ENCODE assay signal across 14 cellular contexts in genomic region chr17:47252209-47252608, GRCh38. TPM values are rescaled to one million over a fixed set of nuclear protein-coding genes. Genes with fewer than 3 reads are reported as not detected.
DNase-seq lines count a peak whose midpoint lies in the region; ATAC-seq and TF ChIP-seq lines count a peak whose summit lies in the region.
"Had no signal": no experiment of that assay in that cellular context is flagged by ENCODE, and none has a peak within 500 bp of the region (broad histone marks: within the 10 kb centered on the region; RNA-seq: fewer than 3 reads in every experiment).

No MANE protein-coding gene starts in this region.

- no peak overlapping the region for H3K4me3 ChIP-seq in right atrium auricular region
- no peak overlapping the region for H3K4me3 ChIP-seq in MM.1S (ENCODE audit: low read length)
- H3K4me3 ChIP-seq: SJCRH30 had no signal

- H3K27ac ChIP-seq in right atrium auricular region (no peak overlapping the region), MM.1S (ENCODE audit: low read length) (no peak overlapping the region)
- H3K27ac ChIP-seq: SJCRH30 had no signal

- intact Hi-C loops in left ventricle myocardium superior (cut with micrococcal nuclease) = no loop called here
- intact Hi-C loops in activated T-helper 2 cell treated with anti-CD3 and anti-CD28 coated beads, Interferon-gamma antibody, Interleukin-2, Interleukin-4, amounts not matched to agents 10 μg/mL and 5 μg/mL and 100 μg/mL, durations not matched to agents 14 hours and 24 hours and 36 hours (cut with micrococcal nuclease) = no loop called here

- H3K4me2 ChIP-seq in MM.1S (ENCODE audit: low read depth, low read length) = no peak overlapping the region

- no peak for TF ChIP-seq CTCF in right atrium auricular region (IDR thresholded peaks at IDR 0.05)
- TF ChIP-seq CTCF in mesothelial cell of epicardium (IDR thresholded peaks at IDR 0.05; ENCODE audit: unreplicated experiment) = no peak
- no peak for TF ChIP-seq CTCF in MM.1S (IDR thresholded peaks at IDR 0.05; ENCODE audit: low read length)

- no peaks in the 10 kb centered on the region for H3K9me3 Mint-ChIP-seq in activated T-helper 2 cell treated with anti-CD3 and anti-CD28 coated beads, Interferon-gamma antibody, Interleukin-2, Interleukin-4, amounts not matched to agents 10 μg/mL and 5 μg/mL and 100 μg/mL, durations not matched to agents 14 hours and 24 hours and 36 hours
- no peaks in the 10 kb centered on the region for H3K9me3 Mint-ChIP-seq in mesothelial cell of epicardium

- H3K4me3 Mint-ChIP-seq in activated T-helper 2 cell treated with anti-CD3 and anti-CD28 coated beads, Interferon-gamma antibody, Interleukin-2, Interleukin-4, amounts not matched to agents 10 μg/mL and 5 μg/mL and 100 μg/mL, durations not matched to agents 14 hours and 24 hours and 36 hours (ENCODE audit: low read depth) = peak overlapping the region; percentile 52
- H3K4me3 Mint-ChIP-seq in mesothelial cell of epicardium = peak overlapping the region; percentile 37

- no peak for DNase-seq in left ventricle myocardium superior
- DNase-seq in right atrium auricular region (ENCODE audit: low spot score) = no peak
- DNase-seq in activated T-helper 2 cell treated with anti-CD3 and anti-CD28 coated beads, Interferon-gamma antibody, Interleukin-2, Interleukin-4, amounts not matched to agents 10 μg/mL and 5 μg/mL and 100 μg/mL, durations not matched to agents 14 hours and 24 hours and 36 hours (ENCODE audit: low spot score) = no peak
- no peak for DNase-seq in mesothelial cell of epicardium (ENCODE audit: low spot score in 2 of 2, unreplicated experiment in 2 of 2)
- no peak for DNase-seq in glomerular visceral epithelial cell (ENCODE audit: extremely low spot score)
- no peak for DNase-seq in SKM-1 treated with dmso at 0.1 percent for 144 hours (lab: John Stamatoyannopoulos, UW; ENCODE audit: unreplicated experiment)
- no peak for DNase-seq in MM.1S
- DNase-seq: activated effector memory CD4-positive, alpha-beta T cell treated with Interleukin-2 at 50 U/mL for 16 hours; NCI-H1930; NCI-H510A treated with DMSO at 0.1 percent for 48 hours; SJCRH30 had no signal

- H3K27me3 Mint-ChIP-seq in activated T-helper 2 cell treated with anti-CD3 and anti-CD28 coated beads, Interferon-gamma antibody, Interleukin-2, Interleukin-4, amounts not matched to agents 10 μg/mL and 5 μg/mL and 100 μg/mL, durations not matched to agents 14 hours and 24 hours and 36 hours (ENCODE audit: low read depth) = peaks cover 61% of the 10 kb centered on the region
- peaks cover 56% of the 10 kb centered on the region for H3K27me3 Mint-ChIP-seq in mesothelial cell of epicardium (ENCODE audit: low read depth)

- no peaks in the 10 kb centered on the region for H3K9me2 ChIP-seq in MM.1S (replicated peaks; ENCODE audit: insufficient read depth, low read length)

- ATAC-seq in left ventricle myocardium superior = peak; percentile 19
- ATAC-seq in HG02981 (IDR thresholded peaks at IDR 0.05; ENCODE audit: unreplicated experiment) = no peak

- H3K4me1 Mint-ChIP-seq in activated T-helper 2 cell treated with anti-CD3 and anti-CD28 coated beads, Interferon-gamma antibody, Interleukin-2, Interleukin-4, amounts not matched to agents 10 μg/mL and 5 μg/mL and 100 μg/mL, durations not matched to agents 14 hours and 24 hours and 36 hours (ENCODE audit: low read depth) = peaks cover 10% of the 10 kb centered on the region
- H3K4me1 Mint-ChIP-seq in mesothelial cell of epicardium = peaks cover 8% of the 10 kb centered on the region

- no peaks in the 10 kb centered on the region for H3K36me3 Mint-ChIP-seq in activated T-helper 2 cell treated with anti-CD3 and anti-CD28 coated beads, Interferon-gamma antibody, Interleukin-2, Interleukin-4, amounts not matched to agents 10 μg/mL and 5 μg/mL and 100 μg/mL, durations not matched to agents 14 hours and 24 hours and 36 hours (ENCODE audit: low read depth)
- H3K36me3 Mint-ChIP-seq in mesothelial cell of epicardium = no peaks in the 10 kb centered on the region

- H3K36me3 ChIP-seq in right atrium auricular region (no peaks in the 10 kb centered on the region), MM.1S (replicated peaks; ENCODE audit: insufficient read depth, low read length) (no peaks in the 10 kb centered on the region)
- H3K36me3 ChIP-seq: SJCRH30 had no signal

- H3F3A ChIP-seq in MM.1S (ENCODE audit: insufficient read depth, low read length) = no peaks in the 10 kb centered on the region

- H3K9ac ChIP-seq in MM.1S (ENCODE audit: low read length) = no peak overlapping the region

- H4K20me1 ChIP-seq in MM.1S (ENCODE audit: insufficient read depth, low read length) = no peaks in the 10 kb centered on the region

- no peaks in the 10 kb centered on the region for H3K79me2 ChIP-seq in MM.1S (ENCODE audit: low read length)

- no peak overlapping the region for H2AFZ ChIP-seq in MM.1S (ENCODE audit: low read length)

- H3K27ac Mint-ChIP-seq in activated T-helper 2 cell treated with anti-CD3 and anti-CD28 coated beads, Interferon-gamma antibody, Interleukin-2, Interleukin-4, amounts not matched to agents 10 μg/mL and 5 μg/mL and 100 μg/mL, durations not matched to agents 14 hours and 24 hours and 36 hours = no peak overlapping the region
- H3K27ac Mint-ChIP-seq in mesothelial cell of epicardium = no peak overlapping the region

- H3K4me1 ChIP-seq in right atrium auricular region (peaks cover 0 to 21% of the 10 kb centered on the region in 2 donors), MM.1S (ENCODE audit: low read length) (no peaks in the 10 kb centered on the region)

- H3K27me3 ChIP-seq in right atrium auricular region = no peaks in the 10 kb centered on the region
- H3K27me3 ChIP-seq in MM.1S (replicated peaks; ENCODE audit: insufficient read depth, low read length) = peaks cover 5% of the 10 kb centered on the region; the same call in 1 of the 2 replicates
- H3K27me3 ChIP-seq: SJCRH30 had no signal

- no peaks in the 10 kb centered on the region for H3K9me3 ChIP-seq in right atrium auricular region
- no peaks in the 10 kb centered on the region for H3K9me3 ChIP-seq in MM.1S (replicated peaks; ENCODE audit: insufficient read depth, low read length)
- H3K9me3 ChIP-seq: SJCRH30 had no signal

RNA-seq across cellular contexts. Expression of gene ITGB3, which starts 1.4 kb away (rescaled TPM):
- total RNA-seq in left ventricle myocardium superior (3.2 TPM), right atrium auricular region (10 to 100 TPM in 1 of 2 donors, 1 to 10 TPM in 1; 3.0 to 13.6 TPM), mesothelial cell of epicardium (1.0 to 1.5 TPM (median 1.1 TPM) in 3 replicates)
- total RNA-seq in activated T-helper 2 cell treated with anti-CD3 and anti-CD28 coated beads, Interferon-gamma antibody, Interleukin-2, Interleukin-4, amounts not matched to agents 10 μg/mL and 5 μg/mL and 100 μg/mL, durations not matched to agents 14 hours and 24 hours and 36 hours = not detected in 2 replicates

RNA-seq across cellular contexts. Expression of gene MYL4, which starts 43.1 kb away (rescaled TPM):
- total RNA-seq in left ventricle myocardium superior (133 TPM), right atrium auricular region (1,000 to 10,000 TPM; 3,895 to 5,829 TPM), mesothelial cell of epicardium (1.0 to 1.6 TPM (median 1.1 TPM) in 3 replicates)
- total RNA-seq in activated T-helper 2 cell treated with anti-CD3 and anti-CD28 coated beads, Interferon-gamma antibody, Interleukin-2, Interleukin-4, amounts not matched to agents 10 μg/mL and 5 μg/mL and 100 μg/mL, durations not matched to agents 14 hours and 24 hours and 36 hours = not detected in 2 replicates
- total RNA-seq: activated CD8-positive, alpha-beta memory T cell treated with anti-CD3 and anti-CD28 coated beads for 36 hours; fibroblast of lung had no signal

Comparison
In these comparisons a context has a peak if more than half of its experiments do, and no peak if none do; other contexts are left out.
1. RNA of gene MYL4, which starts 43.1 kb away (total RNA-seq): 3,895 to 5,829 TPM in right atrium auricular region and 133 TPM in left ventricle myocardium superior (single experiment); 1.0 to 1.6 TPM in mesothelial cell of epicardium and not detected in activated T-helper 2 cell treated with anti-CD3 and anti-CD28 coated beads, Interferon-gamma antibody, Interleukin-2, Interleukin-4, amounts not matched to agents 10 μg/mL and 5 μg/mL and 100 μg/mL, durations not matched to agents 14 hours and 24 hours and 36 hours; every median in the first group is over 10 times any median in the second.